ENCODE assay signal across 12 cellular contexts in the genomic region with DNA sequence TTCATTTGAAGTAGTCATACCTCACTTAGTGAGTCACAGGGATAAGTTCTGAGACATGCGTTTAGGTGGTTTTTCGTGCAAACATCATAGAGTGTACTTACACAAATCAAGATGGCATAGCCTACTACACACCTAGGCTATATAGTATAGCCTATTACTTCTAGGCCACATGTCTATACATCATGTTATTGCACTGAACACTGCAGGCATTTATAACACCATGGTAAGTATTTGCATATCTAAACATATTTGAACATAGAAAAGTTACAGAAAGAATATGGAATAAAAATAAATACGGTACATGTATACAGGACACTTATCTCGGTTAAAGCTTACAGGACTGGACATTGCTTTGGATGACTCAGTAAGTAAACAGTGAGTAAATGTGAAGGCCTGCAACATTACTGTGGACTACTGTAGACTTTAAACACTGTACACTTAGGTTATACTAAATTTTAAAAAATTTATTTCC.
DNase-seq lines count a peak whose midpoint lies in the region; ATAC-seq and TF ChIP-seq lines count a peak whose summit lies in the region.
"Had no signal": no experiment of that assay in that cellular context is flagged by ENCODE, and none has a peak within 500 bp of the region (broad histone marks: within the 10 kb centered on the region; RNA-seq: fewer than 3 reads in every experiment).

No MANE protein-coding gene starts in this region.

- TF ChIP-seq CTCF in AG10803 (conservative IDR thresholded peaks at IDR 0.05; ENCODE audit: low read length) = no peak
- TF ChIP-seq CTCF in left lung (IDR thresholded peaks at IDR 0.05) = no peak

- H3K36me3 ChIP-seq in left lung = no peaks in the 10 kb centered on the region
- H3K36me3 ChIP-seq: adrenal gland had no signal

- H3K4me3 ChIP-seq in AG10803 (ENCODE audit: low read length) (no peak overlapping the region), left lung (no peak overlapping the region)
- H3K4me3 ChIP-seq: adrenal gland had no signal

- H3K4me1 ChIP-seq in left lung = no peaks in the 10 kb centered on the region
- H3K4me1 ChIP-seq: adrenal gland had no signal

- POLR2A ChIA-PET in activated CD4-positive, alpha-beta T cell treated with anti-CD3 and anti-CD28 coated beads for 36 hours (lab: Charles Lee) = no interaction called here

- H3K27me3 ChIP-seq in left lung = no peaks in the 10 kb centered on the region
- H3K27me3 ChIP-seq: adrenal gland had no signal

- H3K4me3 Mint-ChIP-seq in activated CD4-positive, alpha-beta T cell treated with anti-CD3 and anti-CD28 coated beads for 36 hours = no peak overlapping the region
- H3K4me3 Mint-ChIP-seq: CD4-positive, alpha-beta T cell; naive B cell had no signal

- H3K4me1 Mint-ChIP-seq in activated CD4-positive, alpha-beta T cell treated with anti-CD3 and anti-CD28 coated beads for 36 hours = no peaks in the 10 kb centered on the region
- H3K4me1 Mint-ChIP-seq: naive B cell had no signal

- H3K9me3 ChIP-seq in left lung = peaks cover 0 to 17% of the 10 kb centered on the region in 2 donors
- H3K9me3 ChIP-seq: adrenal gland had no signal

- intact Hi-C loops in left lung (cut with DNase I) = no loop called here
- intact Hi-C loops in activated CD4-positive, alpha-beta T cell treated with anti-CD3 and anti-CD28 coated beads for 36 hours (cut with DNase I, micrococcal nuclease) = no loop called here

- no peak overlapping the region for H3K27ac Mint-ChIP-seq in activated CD4-positive, alpha-beta T cell treated with anti-CD3 and anti-CD28 coated beads for 36 hours
- H3K27ac Mint-ChIP-seq: CD4-positive, alpha-beta T cell; naive B cell had no signal

- no peak overlapping the region for H3K27ac ChIP-seq in left lung
- H3K27ac ChIP-seq: adrenal gland had no signal

- H3K27me3 Mint-ChIP-seq in activated CD4-positive, alpha-beta T cell treated with anti-CD3 and anti-CD28 coated beads for 36 hours = no peaks in the 10 kb centered on the region
- H3K27me3 Mint-ChIP-seq: CD4-positive, alpha-beta T cell; naive B cell had no signal

- no peaks in the 10 kb centered on the region for H3K36me3 Mint-ChIP-seq in activated CD4-positive, alpha-beta T cell treated with anti-CD3 and anti-CD28 coated beads for 36 hours (ENCODE audit: low read depth)
- H3K36me3 Mint-ChIP-seq: naive B cell had no signal

- no peaks in the 10 kb centered on the region for H3K9me3 Mint-ChIP-seq in activated CD4-positive, alpha-beta T cell treated with anti-CD3 and anti-CD28 coated beads for 36 hours (ENCODE audit: low read depth)
- H3K9me3 Mint-ChIP-seq: CD4-positive, alpha-beta T cell had no signal

- DNase-seq in AG10803 (ENCODE audit: low read depth) (peak; percentile 26), LHCN-M2 (ENCODE audit: low read depth) (peak; percentile 71), brain pericyte (ENCODE audit: low read depth, low spot score) (peak; percentile 13), left lung (no peak), NCI-H510A treated with DMSO at 0.1 percent for 48 hours (lab: John Stamatoyannopoulos, UW) (no peak)
- DNase-seq in activated CD4-positive, alpha-beta T cell treated with anti-CD3 and anti-CD28 coated beads for 36 hours = no peak
- DNase-seq: adrenal gland; CD4-positive, alpha-beta T cell; naive B cell; stimulated activated CD4-positive, alpha-beta T cell treated with anti-CD3 and anti-CD28 coated beads, Interleukin-12 subunit alpha, Interleukin-12 subunit beta, amount 100 ng/mL, for 4 hours had no signal

- peak; percentile 97 for ATAC-seq in left lung
- no peak for ATAC-seq in GM19324 (IDR thresholded peaks at IDR 0.05; ENCODE audit: low FRiP score, unreplicated experiment)
- ATAC-seq in HG03097 (IDR thresholded peaks at IDR 0.05; ENCODE audit: low FRiP score, unreplicated experiment) = no peak
- no peak for ATAC-seq in activated CD4-positive, alpha-beta T cell treated with anti-CD3 and anti-CD28 coated beads for 36 hours

- CTCF ChIA-PET in activated CD4-positive, alpha-beta T cell treated with anti-CD3 and anti-CD28 coated beads for 36 hours (lab: Charles Lee) = no interaction called here

Comparison
In these comparisons a context has a peak if more than half of its experiments do, and no peak if none do; other contexts are left out.
1. DNase-seq: peak in AG10803 (single experiment), LHCN-M2 (single experiment) and brain pericyte (single experiment); none in left lung (0 of 2), NCI-H510A treated with DMSO at 0.1 percent for 48 hours (single experiment) and activated CD4-positive, alpha-beta T cell treated with anti-CD3 and anti-CD28 coated beads for 36 hours (single experiment).